In the genomic region with DNA sequence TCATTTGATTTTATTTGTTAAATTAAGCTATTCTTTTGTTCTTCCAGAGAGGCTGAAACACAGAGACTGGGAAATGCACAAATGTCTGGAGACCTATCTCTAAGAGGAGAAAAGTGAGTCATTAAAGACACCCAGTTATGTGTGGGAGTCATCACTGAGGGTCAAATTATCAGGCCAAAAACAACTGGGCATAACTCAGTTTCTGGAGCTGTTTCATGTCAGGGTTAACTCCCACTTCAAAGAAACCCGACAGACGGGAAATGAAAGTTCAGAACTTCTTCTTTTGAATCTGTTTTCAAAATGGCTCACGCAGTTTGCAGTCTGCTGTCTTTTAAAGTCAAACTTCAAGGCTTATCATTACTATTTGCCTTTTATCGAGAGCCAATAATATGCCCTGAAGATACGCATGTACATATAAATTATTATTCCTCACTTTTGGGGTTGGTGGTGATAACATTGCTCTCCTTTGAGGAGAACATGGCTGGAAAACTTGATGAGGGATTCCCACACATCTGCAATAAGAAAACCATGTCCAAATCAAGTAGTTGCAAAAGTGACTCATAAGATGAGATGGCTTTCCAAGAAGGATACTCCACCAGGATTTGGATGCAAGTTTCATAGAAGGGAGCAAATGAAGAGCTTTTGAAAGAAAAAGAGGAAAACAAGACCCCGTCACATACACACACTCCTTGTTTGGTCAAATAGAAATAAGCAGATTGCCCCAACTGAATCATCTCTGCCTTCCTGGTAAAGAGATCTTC, we compare ENCODE assay signal across 8 cellular contexts.
DNase-seq lines count a peak whose midpoint lies in the region; ATAC-seq, FAIRE-seq and TF ChIP-seq lines count a peak whose summit lies in the region.

No MANE protein-coding gene starts in this region.

- H3K4me3 ChIP-seq in lung, result no peak overlapping the region
- no peak overlapping the region for H3K4me3 ChIP-seq in esophagus squamous epithelium

- intact Hi-C loops in esophagus squamous epithelium (cut with DNase I), result no loop called here

- TF ChIP-seq CTCF in lung (IDR thresholded peaks at IDR 0.05; ENCODE audit: control extremely low read depth, extremely low read depth), result no peak
- no peak for TF ChIP-seq CTCF in esophagus squamous epithelium (IDR thresholded peaks at IDR 0.05)

- DNase-seq in GM18507 (ENCODE audit: extremely low spot score, insufficient read length, low read depth), result no peak
- DNase-seq in NOMO-1 treated with dmso at 0.1 percent for 144 hours (lab: John Stamatoyannopoulos, UW; ENCODE audit: unreplicated experiment), result peak; percentile 41
- DNase-seq in lung (ENCODE audit: low spot score), result no peak
- no peak for DNase-seq in esophagus squamous epithelium (lab: John Stamatoyannopoulos, UW)
- no peak for DNase-seq in globus pallidus (ENCODE audit: low spot score)
- DNase-seq in substantia nigra (lab: John Stamatoyannopoulos, UW), result no peak
- no peak for DNase-seq in NCI-H146 treated with DMSO at 0.1 percent for 48 hours (lab: John Stamatoyannopoulos, UW; ENCODE audit: unreplicated experiment)

- no peak for TF ChIP-seq POLR2A in esophagus squamous epithelium (IDR thresholded peaks at IDR 0.05)

- WGBS in lung, 2 donors, result 60 to 61% methylated on average over 6 of the region's 6 CpGs
- 50 to 57% methylated on average over 6 of the region's 6 CpGs for WGBS in esophagus squamous epithelium, 2 donors

- no peaks in the 10 kb centered on the region for H3K27me3 ChIP-seq in lung (ENCODE audit: control insufficient read depth, insufficient read depth)
- no peaks in the 10 kb centered on the region for H3K27me3 ChIP-seq in esophagus squamous epithelium

- ATAC-seq in HG02678 (IDR thresholded peaks at IDR 0.05; ENCODE audit: unreplicated experiment) (peak; percentile 99), lung (ENCODE audit: insufficient read depth, low FRiP score) (peak; percentile 47)

- H3K27ac ChIP-seq in lung (ENCODE audit: low read depth in 1 of 2, low read length in 1 of 2) (no peak overlapping the region), esophagus squamous epithelium (no peak overlapping the region), substantia nigra (ENCODE audit: low read depth, low read length, poor library complexity, severe bottlenecking) (no peak overlapping the region)

- no peaks in the 10 kb centered on the region for H3K4me1 ChIP-seq in lung (ENCODE audit: control insufficient read depth in 2 of 2, insufficient read depth in 2 of 2, low read length in 2 of 2)
- H3K4me1 ChIP-seq in esophagus squamous epithelium, result no peaks in the 10 kb centered on the region

- H3K36me3 ChIP-seq in lung (ENCODE audit: control insufficient read depth in 2 of 2, insufficient read depth in 2 of 2, low read length in 2 of 2) (no peaks in the 10 kb centered on the region), esophagus squamous epithelium (no peaks in the 10 kb centered on the region)

- H3K9me3 ChIP-seq in lung (ENCODE audit: control insufficient read depth in 2 of 2, insufficient read depth in 1 of 2, low read length in 1 of 2) (no peaks in the 10 kb centered on the region), esophagus squamous epithelium (no peaks in the 10 kb centered on the region)

- FAIRE-seq in GM18507 (lab: Jason Lieb, UNC), result peak; percentile 84
